Comparison of ENCODE assay signal across 2 cellular contexts in genomic region chr7:135234095-135234494, GRCh38. TPM values are rescaled to one million over a fixed set of nuclear protein-coding genes. Genes with fewer than 3 reads are reported as not detected.
"Had no signal": no experiment of that assay in that cellular context is flagged by ENCODE, and none has a peak within 500 bp of the region (broad histone marks: within the 10 kb centered on the region; RNA-seq: fewer than 3 reads in every experiment).

No MANE protein-coding gene starts in this region.

RNA-seq across cellular contexts. Expression of gene STRA8, which starts 0.5 kb away (rescaled TPM):
- total RNA-seq: G401, GM12878 had no signal
